8 cellular contexts compared by ENCODE assay signal in the genomic region with DNA sequence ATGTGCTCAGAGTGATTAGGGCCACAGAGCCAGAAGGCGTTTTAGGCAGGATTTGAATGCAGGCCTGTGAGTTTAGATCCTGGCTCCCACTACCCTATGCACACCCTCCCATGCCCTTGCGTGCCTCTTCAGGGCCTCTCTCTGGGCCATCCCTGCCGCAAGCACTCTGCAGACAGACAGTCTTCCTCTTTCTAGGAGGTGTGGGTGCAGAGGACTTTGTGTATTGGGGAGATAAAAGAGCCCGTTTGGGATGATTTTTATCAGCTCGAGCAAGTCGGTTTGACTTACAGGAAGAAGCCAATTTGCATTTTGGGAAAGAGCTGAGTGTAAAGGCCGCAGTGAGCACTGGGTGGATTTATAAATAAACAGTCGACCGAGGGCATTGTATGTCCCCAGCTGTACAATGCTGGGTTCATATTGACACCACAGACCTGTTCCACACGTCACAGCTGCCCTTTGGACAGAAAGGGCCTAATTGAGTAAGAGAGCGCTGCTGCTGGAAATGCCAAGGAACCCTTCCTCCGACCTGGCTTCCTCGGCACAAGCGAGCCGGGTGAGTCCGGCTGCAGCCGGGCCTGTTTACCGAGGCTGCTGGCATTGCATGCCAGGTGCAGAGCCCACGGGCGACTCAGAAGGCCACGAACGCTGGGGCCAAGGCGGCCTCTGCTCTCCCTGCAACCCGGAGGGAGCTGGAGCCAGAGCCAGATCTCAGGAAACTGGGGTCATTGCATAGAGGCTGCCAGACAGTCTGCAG. TPM values are rescaled to one million over a fixed set of nuclear protein-coding genes. Genes with fewer than 3 reads are reported as not detected.
DNase-seq lines count a peak whose midpoint lies in the region; ATAC-seq and TF ChIP-seq lines count a peak whose summit lies in the region.

No MANE protein-coding gene starts in this region.

- no peaks in the 10 kb centered on the region for H3K9me3 ChIP-seq in Panc1 (ENCODE audit: control insufficient read depth, insufficient read depth, low read depth, low read length)

- intact Hi-C loops in Panc1 (cut with micrococcal nuclease; ENCODE audit: unreplicated experiment), result no loop called here

- peaks cover 66% of the 10 kb centered on the region for H3K4me1 ChIP-seq in Panc1 (ENCODE audit: control insufficient read depth, insufficient read depth, low read length)

- CTCF ChIA-PET in Panc1 (lab: Charles Lee), result no interaction called here

- no TSS peak for BruUV-seq in Panc1 (replicated peaks; lab: Mats Ljungman, UMichigan)

- H3K27me3 ChIP-seq in Panc1 (ENCODE audit: control insufficient read depth, insufficient read depth, low read length), result no peaks in the 10 kb centered on the region

- no peak for DNase-seq in stimulated activated naive CD8-positive, alpha-beta T cell treated with anti-CD3 and anti-CD28 coated beads, Interleukin-15, Interleukin-2, amounts not matched to agents 100 U/mL and 50 U/mL, for 24 hours
- DNase-seq in stimulated activated naive CD8-positive, alpha-beta T cell treated with anti-CD3 and anti-CD28 coated beads, Interleukin-15, amount 100 ng/mL, for 72 hours, result no peak
- DNase-seq in Panc1 (ENCODE audit: low read depth, low spot score), result no peak
- DNase-seq in glutamatergic neuron, result no peak
- no peak for DNase-seq in NCI-H128 (lab: John Stamatoyannopoulos, UW; ENCODE audit: unreplicated experiment)
- DNase-seq in NCI-H345 (lab: John Stamatoyannopoulos, UW), result no peak

- H3K4me3 ChIP-seq in Panc1 (ENCODE audit: low read depth in 2 of 2, low read length in 2 of 2) (peak overlapping the region in 1 of 2 experiments; percentile 10; a peak in 2 of 4 replicates), skin epidermis (no peak overlapping the region)

- POLR2A ChIA-PET in Panc1 (lab: Charles Lee), result no interaction called here

- no peaks in the 10 kb centered on the region for H3K9me3 Mint-ChIP-seq in stimulated activated naive CD8-positive, alpha-beta T cell treated with anti-CD3 and anti-CD28 coated beads, Interleukin-15, amount 100 ng/mL, for 72 hours
- peaks cover 22% of the 10 kb centered on the region for H3K9me3 Mint-ChIP-seq in glutamatergic neuron (ENCODE audit: unreplicated experiment)

- in situ Hi-C loops in Panc1 (cut with HindIII; ENCODE audit: low pct_unique_long_range_greater_than_20kb, low sequenced_read_pairs), result no loop called here

- peaks cover 41% of the 10 kb centered on the region for H3K4me1 Mint-ChIP-seq in stimulated activated naive CD8-positive, alpha-beta T cell treated with anti-CD3 and anti-CD28 coated beads, Interleukin-15, amount 100 ng/mL, for 72 hours
- H3K4me1 Mint-ChIP-seq in glutamatergic neuron (ENCODE audit: low read depth, unreplicated experiment), result peaks cover 65% of the 10 kb centered on the region

- no peaks in the 10 kb centered on the region for H3K27me3 Mint-ChIP-seq in stimulated activated naive CD8-positive, alpha-beta T cell treated with anti-CD3 and anti-CD28 coated beads, Interleukin-15, amount 100 ng/mL, for 72 hours
- peaks cover 20% of the 10 kb centered on the region for H3K27me3 Mint-ChIP-seq in glutamatergic neuron (ENCODE audit: unreplicated experiment)

- H3K36me3 Mint-ChIP-seq in glutamatergic neuron (ENCODE audit: unreplicated experiment), result no peaks in the 10 kb centered on the region

- no peak overlapping the region for H3K4me3 Mint-ChIP-seq in stimulated activated naive CD8-positive, alpha-beta T cell treated with anti-CD3 and anti-CD28 coated beads, Interleukin-15, amount 100 ng/mL, for 72 hours
- H3K4me3 Mint-ChIP-seq in glutamatergic neuron (ENCODE audit: unreplicated experiment), result no peak overlapping the region

- H3K27ac ChIP-seq in Panc1 (ENCODE audit: low read length) (peak overlapping the region; percentile 37), skin epidermis (peak overlapping the region in 20 of 21 experiments; percentile 4 to 75 (median 52))

- TF ChIP-seq CTCF in Panc1 (IDR thresholded peaks at IDR 0.05), result no peak
- no peak for TF ChIP-seq CTCF in glutamatergic neuron (IDR thresholded peaks at IDR 0.05; ENCODE audit: partially characterized antibody, unreplicated experiment)

- ATAC-seq in stimulated activated naive CD8-positive, alpha-beta T cell treated with anti-CD3 and anti-CD28 coated beads, Interleukin-15, Interleukin-2, amounts not matched to agents 100 U/mL and 50 U/mL, for 24 hours, result peak; percentile 28
- no peak for ATAC-seq in stimulated activated naive CD8-positive, alpha-beta T cell treated with anti-CD3 and anti-CD28 coated beads, Interleukin-15, amount 100 ng/mL, for 72 hours
- ATAC-seq in Panc1 (peak; percentile 35), GM21515 (IDR thresholded peaks at IDR 0.05; ENCODE audit: unreplicated experiment) (no peak)

- H3K27ac Mint-ChIP-seq in stimulated activated naive CD8-positive, alpha-beta T cell treated with anti-CD3 and anti-CD28 coated beads, Interleukin-15, amount 100 ng/mL, for 72 hours, result no peak overlapping the region
- peak overlapping the region; percentile 20 for H3K27ac Mint-ChIP-seq in glutamatergic neuron (ENCODE audit: unreplicated experiment)

- no peaks in the 10 kb centered on the region for H3K36me3 ChIP-seq in Panc1 (ENCODE audit: control insufficient read depth, insufficient read depth, low read length)

RNA-seq across cellular contexts. Expression of gene ZMIZ1, which starts 25.1 kb away (rescaled TPM):
- total RNA-seq in Panc1 (2021; ENCODE audit: unreplicated experiment) (34.2 TPM), glutamatergic neuron (ENCODE audit: unreplicated experiment) (230 TPM)
- 29.1 TPM for polyA plus RNA-seq in Panc1 (2012; ENCODE audit: insufficient read length)

Comparison
In these comparisons a context has a peak if more than half of its experiments do, and no peak if none do; other contexts are left out.
1. ATAC-seq: peak in stimulated activated naive CD8-positive, alpha-beta T cell treated with anti-CD3 and anti-CD28 coated beads, Interleukin-15, Interleukin-2, amounts not matched to agents 100 U/mL and 50 U/mL, for 24 hours (single experiment) and Panc1 (single experiment); none in stimulated activated naive CD8-positive, alpha-beta T cell treated with anti-CD3 and anti-CD28 coated beads, Interleukin-15, amount 100 ng/mL, for 72 hours (single experiment) and GM21515 (single experiment).